Comparison of ENCODE assay signal across 10 cellular contexts in the genomic region with DNA sequence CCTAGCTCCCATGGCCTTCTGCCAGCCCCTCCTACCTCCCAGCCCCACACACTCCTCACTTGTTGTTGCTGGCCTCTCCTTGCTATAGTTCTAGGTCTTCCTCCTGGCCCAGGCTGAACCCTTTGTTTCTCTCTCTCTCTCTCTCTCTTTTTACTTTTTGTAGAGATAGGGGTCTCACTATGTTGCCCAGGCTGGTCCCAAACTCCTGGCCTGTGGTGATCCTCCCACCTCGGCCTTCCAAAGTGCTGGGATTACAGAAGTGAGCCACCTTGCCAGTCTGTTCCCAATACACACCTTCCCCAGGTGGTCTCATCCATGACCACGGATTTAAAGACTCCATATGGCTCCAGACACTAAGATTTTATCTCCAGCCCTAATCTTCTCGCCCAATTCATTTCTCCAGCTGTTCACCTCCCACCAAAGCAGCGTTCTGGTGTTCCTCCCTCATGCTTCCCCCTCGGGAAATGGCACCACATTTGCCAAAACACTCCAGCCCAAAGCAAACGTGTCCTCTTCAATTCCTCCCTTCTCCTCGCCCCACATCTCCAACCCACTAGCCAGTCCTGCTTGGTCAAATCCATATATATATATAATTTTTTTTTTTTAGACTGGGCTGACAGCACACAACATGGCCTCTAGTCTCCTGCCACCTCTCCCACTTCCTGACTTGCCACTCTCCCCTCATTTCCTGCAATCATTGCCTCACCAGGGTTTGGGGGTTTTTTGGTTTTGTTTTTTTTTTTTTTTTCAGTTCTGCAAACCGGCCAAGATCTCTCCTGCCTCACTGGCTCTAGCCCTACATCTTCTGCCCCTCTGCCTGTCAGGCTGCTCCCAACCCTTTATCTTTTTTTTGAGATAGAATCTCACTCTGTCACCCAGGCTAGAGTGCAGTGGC.
DNase-seq lines count a peak whose midpoint lies in the region; ATAC-seq and TF ChIP-seq lines count a peak whose summit lies in the region.
"Had no signal": no experiment of that assay in that cellular context is flagged by ENCODE, and none has a peak within 500 bp of the region (broad histone marks: within the 10 kb centered on the region; RNA-seq: fewer than 3 reads in every experiment).

No MANE protein-coding gene starts in this region.

- H3K27me3 Mint-ChIP-seq in central memory CD8-positive, alpha-beta T cell: peaks cover 14% of the 10 kb centered on the region

- no peaks in the 10 kb centered on the region for H3K9me3 ChIP-seq in DND-41 (ENCODE audit: insufficient read depth, low read length, severe bottlenecking)

- H3K36me3 Mint-ChIP-seq in central memory CD8-positive, alpha-beta T cell (ENCODE audit: insufficient read depth): no peaks in the 10 kb centered on the region

- H3K27ac Mint-ChIP-seq in central memory CD8-positive, alpha-beta T cell (ENCODE audit: low read depth): peak overlapping the region; percentile 80

- H3K9ac ChIP-seq in DND-41 (ENCODE audit: low read depth, low read length): peak overlapping the region; percentile 19; the same call in 1 of the 2 replicates

- H2AFZ ChIP-seq in DND-41 (ENCODE audit: low read depth, low read length): peak overlapping the region; percentile 29; the same call in 1 of the 2 replicates

- H3K9me3 Mint-ChIP-seq in central memory CD8-positive, alpha-beta T cell: no peaks in the 10 kb centered on the region

- ATAC-seq in DND-41 (ENCODE audit: insufficient read depth, low read depth) (peak; percentile 83), GM19463 (IDR thresholded peaks at IDR 0.05; ENCODE audit: unreplicated experiment) (peak; percentile 44), HG02884 (IDR thresholded peaks at IDR 0.05; ENCODE audit: unreplicated experiment) (no peak)
- ATAC-seq in central memory CD8-positive, alpha-beta T cell (replicated peaks; ENCODE audit: extremely low read depth, poor library complexity, severe bottlenecking): peak; percentile 92
- ATAC-seq: Panc1 had no signal

- H3K27me3 ChIP-seq in DND-41 (ENCODE audit: insufficient read depth, low read length, poor library complexity): no peaks in the 10 kb centered on the region

- H3K4me1 Mint-ChIP-seq in central memory CD8-positive, alpha-beta T cell: peaks cover 41% of the 10 kb centered on the region

- H3K27ac ChIP-seq in DND-41 (ENCODE audit: low read length): peak overlapping the region; percentile 67

- H4K20me1 ChIP-seq in DND-41 (ENCODE audit: insufficient read depth, low read length): no peaks in the 10 kb centered on the region

- no peak overlapping the region for H3K4me3 ChIP-seq in DND-41 (ENCODE audit: low read depth in 1 of 2, low read length in 2 of 2)

- DNase-seq in DND-41 (peak; percentile 77), NCI-H524 (lab: John Stamatoyannopoulos, UW) (peak; percentile 67 to 85), DMS153 (lab: John Stamatoyannopoulos, UW) (no peak), HUDEP-2 (lab: John Stamatoyannopoulos, UW; ENCODE audit: unreplicated experiment in 76 of 76) (no peak)
- peak in 1 of 2 donors; percentile 18 for DNase-seq in central memory CD8-positive, alpha-beta T cell (ENCODE audit: low spot score in 2 of 2)
- no peak for DNase-seq in effector CD8-positive, alpha-beta T cell (lab: John Stamatoyannopoulos, UW)
- DNase-seq: GOT3 had no signal

- H3K79me2 ChIP-seq in DND-41 (ENCODE audit: insufficient read depth, low read length): no peaks in the 10 kb centered on the region

- H3K4me2 ChIP-seq in DND-41 (ENCODE audit: insufficient read depth, low read length): peak overlapping the region; percentile 45

- H3K4me1 ChIP-seq in DND-41 (ENCODE audit: insufficient read depth, low read length): peaks cover 40% of the 10 kb centered on the region

- H3K36me3 ChIP-seq in DND-41 (ENCODE audit: insufficient read depth, low read length): no peaks in the 10 kb centered on the region

- peak; percentile 2 for TF ChIP-seq CTCF in DND-41 (IDR thresholded peaks at IDR 0.05; ENCODE audit: borderline replicate concordance, extremely low read depth, low read length, poor library complexity, severe bottlenecking)

- H3K4me3 Mint-ChIP-seq in central memory CD8-positive, alpha-beta T cell: peak overlapping the region; percentile 51

Comparison
In these comparisons a context has a peak if more than half of its experiments do, and no peak if none do; other contexts are left out.
1. DNase-seq: peak in DND-41 (single experiment) and NCI-H524 (2 of 2); none in effector CD8-positive, alpha-beta T cell (single experiment), DMS153 (single experiment) and HUDEP-2 (0 of 76).